ENCODE assay signal across 28 cellular contexts in genomic region chr1:98817830-98818229, GRCh38.
"Had no signal": no experiment of that assay in that cellular context is flagged by ENCODE, and none has a peak within 500 bp of the region (broad histone marks: within the 10 kb centered on the region; RNA-seq: fewer than 3 reads in every experiment).

No MANE protein-coding gene starts in this region.

- H3K27me3 Mint-ChIP-seq: activated T-cell treated with anti-CD3 and anti-CD28 coated beads, Interleukin-2, amount 50 U/mL, for 24 hours had no signal

- H3K36me3 Mint-ChIP-seq: activated naive CD4-positive, alpha-beta T cell treated with anti-CD3 and anti-CD28 coated beads, Interleukin-2, amount 50 U/mL, for 72 hours; brain had no signal

- H3K4me1 Mint-ChIP-seq: brain, WTC11 had no signal

- H3K4me3 Mint-ChIP-seq: activated CD8-positive, alpha-beta T cell treated with anti-CD3 and anti-CD28 coated beads, Interleukin-2, amount 10 ng/mL, durations not matched to agents 7 days and 5 days; activated naive CD4-positive, alpha-beta T cell treated with anti-CD3 and anti-CD28 coated beads for 36 hours; activated T-cell treated with anti-CD3 and anti-CD28 coated beads, Interleukin-2, amount 50 U/mL, for 24 hours; activated T-helper 1 cell treated with anti-CD3 and anti-CD28 coated beads, Interleukin-12 subunit alpha, Interleukin-12 subunit beta, Interleukin-2, Interleukin-4 antibody, amounts not matched to agents 30 ng/mL and 10 ng/mL and 1 ng/mL, durations not matched to agents 14 hours and 24 hours and 36 hours; brain; T-helper 2 cell treated with Interferon-gamma antibody and Interleukin-4, amounts not matched to agents 5 μg/mL and 100 μg/mL, for 36 hours; WTC11 had no signal

- H3K9me3 Mint-ChIP-seq: activated naive CD4-positive, alpha-beta T cell treated with anti-CD3 and anti-CD28 coated beads for 36 hours; activated naive CD4-positive, alpha-beta T cell treated with anti-CD3 and anti-CD28 coated beads, Interleukin-2, amount 50 U/mL, for 72 hours; activated T-cell treated with anti-CD3 and anti-CD28 coated beads, Interleukin-2, amount 50 U/mL, for 24 hours; activated T-helper 1 cell treated with anti-CD3 and anti-CD28 coated beads, Interleukin-12 subunit alpha, Interleukin-12 subunit beta, Interleukin-2, Interleukin-4 antibody, amounts not matched to agents 30 ng/mL and 10 ng/mL and 1 ng/mL, durations not matched to agents 14 hours and 24 hours and 36 hours; brain; T-helper 2 cell treated with Interferon-gamma antibody and Interleukin-4, amounts not matched to agents 5 μg/mL and 100 μg/mL, for 36 hours had no signal

- H3K27ac Mint-ChIP-seq: activated CD8-positive, alpha-beta T cell treated with anti-CD3 and anti-CD28 coated beads, Interleukin-2, amount 10 ng/mL, durations not matched to agents 7 days and 5 days; activated naive CD4-positive, alpha-beta T cell treated with anti-CD3 and anti-CD28 coated beads for 36 hours; activated naive CD4-positive, alpha-beta T cell treated with anti-CD3 and anti-CD28 coated beads, Interleukin-2, amount 50 U/mL, for 72 hours; activated T-cell treated with anti-CD3 and anti-CD28 coated beads, Interleukin-2, amount 50 U/mL, for 24 hours; activated T-helper 1 cell treated with anti-CD3 and anti-CD28 coated beads, Interleukin-12 subunit alpha, Interleukin-12 subunit beta, Interleukin-2, Interleukin-4 antibody, amounts not matched to agents 30 ng/mL and 10 ng/mL and 1 ng/mL, durations not matched to agents 14 hours and 24 hours and 36 hours; T-helper 2 cell treated with Interferon-gamma antibody and Interleukin-4, amounts not matched to agents 5 μg/mL and 100 μg/mL, for 36 hours; WTC11 had no signal

- ATAC-seq: activated CD4-positive, CD25-positive, alpha-beta regulatory T cell treated with anti-CD3 and anti-CD28 coated beads, Interleukin-2, amount 50 U/mL, for 24 hours; activated CD8-positive, alpha-beta T cell treated with anti-CD3 and anti-CD28 coated beads, Interleukin-2, amount 10 ng/mL, durations not matched to agents 7 days and 5 days; activated naive CD4-positive, alpha-beta T cell treated with anti-CD3 and anti-CD28 coated beads, Interleukin-2, amount 50 U/mL, for 72 hours; Panc1; WTC11 had no signal

- H3K9me3 ChIP-seq: SJCRH30 had no signal

- DNase-seq: activated CD4-positive, alpha-beta T cell treated with anti-CD3 and anti-CD28 coated beads for 4 hours; activated CD4-positive, alpha-beta T cell treated with anti-CD3 and anti-CD28 coated beads, Interleukin-2, amount 50 U/mL, for 4 hours; activated CD8-positive, alpha-beta T cell treated with anti-CD3 and anti-CD28 coated beads, Interleukin-2, amount 10 ng/mL, durations not matched to agents 7 days and 5 days; activated gamma-delta T cell treated with Interleukin-2 at 50 U/mL for 16 hours; activated naive CD4-positive, alpha-beta T cell treated with anti-CD3 and anti-CD28 coated beads for 36 hours; activated T-cell treated with anti-CD3 and anti-CD28 coated beads, Interleukin-2, amount 50 U/mL, for 24 hours; caudate nucleus; cerebellar nuclear complex; cortex of kidney; MM.1S; MV-4-11; NCI-H1092; NCI-H146; NCI-H187; NCI-H2029 treated with DMSO at 0.1 percent for 48 hours; NCI-H2171 treated with DMSO at 0.1 percent for 48 hours; NCI-H2227 treated with DMSO at 0.1 percent for 48 hours; NCI-H526; NCI-H774; SHP77; SJCRH30 had no signal
